11 cellular contexts compared by ENCODE assay signal in genomic region chr4:150583287-150584197, GRCh38. TPM values are rescaled to one million over a fixed set of nuclear protein-coding genes. Genes with fewer than 3 reads are reported as not detected.
DNase-seq lines count a peak whose midpoint lies in the region; ATAC-seq and TF ChIP-seq lines count a peak whose summit lies in the region.
"Had no signal": no experiment of that assay in that cellular context is flagged by ENCODE, and none has a peak within 500 bp of the region (broad histone marks: within the 10 kb centered on the region; RNA-seq: fewer than 3 reads in every experiment).

No MANE protein-coding gene starts in this region.

- TF ChIP-seq CTCF in brain microvascular endothelial cell (IDR thresholded peaks at IDR 0.05; ENCODE audit: low read depth, low read length, missing control alignments), result peak; percentile 3

- H3K36me3 ChIP-seq in brain microvascular endothelial cell (replicated peaks) (no peaks in the 10 kb centered on the region), iPS-18a (ENCODE audit: control insufficient read depth, low read depth, low read length) (no peaks in the 10 kb centered on the region), rectal smooth muscle tissue (ENCODE audit: control insufficient read depth, insufficient read depth, low read length) (peaks cover 15% of the 10 kb centered on the region)

- H3K27me3 ChIP-seq in brain microvascular endothelial cell (replicated peaks) (no peaks in the 10 kb centered on the region), iPS-18a (ENCODE audit: control insufficient read depth, insufficient read depth, low read length) (peaks cover 80% of the 10 kb centered on the region), rectal smooth muscle tissue (ENCODE audit: control insufficient read depth, insufficient read depth, low read length) (no peaks in the 10 kb centered on the region)

- H3K9me3 ChIP-seq in iPS-18a (ENCODE audit: control insufficient read depth, low read depth, low read length), result no peaks in the 10 kb centered on the region

- H3K4me1 ChIP-seq in iPS-18a (ENCODE audit: control insufficient read depth, low read depth, low read length) (peaks cover 17% of the 10 kb centered on the region), rectal smooth muscle tissue (ENCODE audit: control insufficient read depth, insufficient read depth, low read length) (no peaks in the 10 kb centered on the region)

- in situ Hi-C loops in G401 (cut with HindIII; ENCODE audit: low sequenced_read_pairs) (no loop called here), brain microvascular endothelial cell (cut with HindIII; ENCODE audit: low pct_ligation_motif_present, low sequenced_read_pairs) (loop anchor here (25.0 kb wide), 1 partner anchor 271 kb away; no protein-coding TSS in a partner anchor), KBM-7 (cut with MboI; ENCODE audit: low pct_unique_long_range_greater_than_20kb, low sequenced_read_pairs) (no loop called here)

- H3K9ac ChIP-seq in iPS-18a (ENCODE audit: low read length), result no peak overlapping the region
- peak overlapping the region; percentile 89 for H3K9ac ChIP-seq in rectal smooth muscle tissue (ENCODE audit: low read length)

- H3K4me3 ChIP-seq in brain microvascular endothelial cell (ENCODE audit: low read depth, low read length) (peak overlapping the region; percentile 75), iPS-18a (ENCODE audit: low read length) (peak overlapping the region; percentile 73), rectal smooth muscle tissue (ENCODE audit: low read length) (peak overlapping the region; percentile 82)

- DNase-seq in G401 (ENCODE audit: low spot score), result peak; percentile 9
- peak; percentile 28 for DNase-seq in brain microvascular endothelial cell
- DNase-seq in stimulated activated CD4-positive, alpha-beta T cell treated with anti-CD3 and anti-CD28 coated beads, Interleukin-2, amount 100 ng/mL, for 48 hours, result no peak
- DNase-seq in KBM-7, result no peak
- DNase-seq: naive B cell; stimulated activated CD8-positive, alpha-beta memory T cell treated with anti-CD3 and anti-CD28 coated beads, Interleukin-4, amount 100 ng/mL, for 48 hours had no signal

- ATAC-seq in HG03280 (IDR thresholded peaks at IDR 0.05; ENCODE audit: unreplicated experiment) (no peak), GM19463 (IDR thresholded peaks at IDR 0.05; ENCODE audit: unreplicated experiment) (no peak)

- peak overlapping the region; percentile 8 for H3K27ac ChIP-seq in brain microvascular endothelial cell
- H3K27ac ChIP-seq in iPS-18a (ENCODE audit: low read length), result no peak overlapping the region
- peak overlapping the region; percentile 90 for H3K27ac ChIP-seq in rectal smooth muscle tissue (ENCODE audit: low read depth, low read length)

RNA-seq across cellular contexts. Expression of gene MAB21L2, which starts 1.6 kb away (rescaled TPM):
- not detected in 2 replicates for total RNA-seq in G401 (2014; rRNA removed; shearing (Covaris generic))
- total RNA-seq: RPMI7951 had no signal

Comparison
In these comparisons a context has a peak if more than half of its experiments do, and no peak if none do; other contexts are left out.
1. DNase-seq: peak in G401 (single experiment) and brain microvascular endothelial cell (single experiment); none in stimulated activated CD4-positive, alpha-beta T cell treated with anti-CD3 and anti-CD28 coated beads, Interleukin-2, amount 100 ng/mL, for 48 hours (0 of 2) and KBM-7 (single experiment).
2. Peak in every context shown above with its lines, with median percentiles within 50 percentile points of each other: H3K4me3 ChIP-seq.